ENCODE assay signal across 14 cellular contexts in genomic region chr7:2507917-2508306, GRCh38. TPM values are rescaled to one million over a fixed set of nuclear protein-coding genes. Genes with fewer than 3 reads are reported as not detected.
DNase-seq lines count a peak whose midpoint lies in the region; ATAC-seq and TF ChIP-seq lines count a peak whose summit lies in the region.
"Had no signal": no experiment of that assay in that cellular context is flagged by ENCODE, and none has a peak within 500 bp of the region (broad histone marks: within the 10 kb centered on the region; RNA-seq: fewer than 3 reads in every experiment).

No MANE protein-coding gene starts in this region.

- intact Hi-C loops in heart left ventricle (cut with DNase I) (no loop called here), right cardiac atrium (cut with DNase I) (no loop called here)
- intact Hi-C loops in activated CD8-positive, alpha-beta T cell treated with anti-CD3 and anti-CD28 coated beads for 36 hours (cut with micrococcal nuclease) = no loop called here

- no peak for TF ChIP-seq CTCF in heart left ventricle (IDR thresholded peaks at IDR 0.05)
- TF ChIP-seq CTCF in activated CD8-positive, alpha-beta T cell treated with anti-CD3 and anti-CD28 coated beads for 36 hours (IDR thresholded peaks at IDR 0.05) = no peak
- no peak for TF ChIP-seq CTCF in glutamatergic neuron (IDR thresholded peaks at IDR 0.05; ENCODE audit: partially characterized antibody, unreplicated experiment)

- H3K4me3 Mint-ChIP-seq in activated CD8-positive, alpha-beta T cell treated with anti-CD3 and anti-CD28 coated beads for 36 hours = peak overlapping the region; percentile 68
- H3K4me3 Mint-ChIP-seq in memory B cell (peak overlapping the region; percentile 77), glutamatergic neuron (ENCODE audit: unreplicated experiment) (no peak overlapping the region)
- H3K4me3 Mint-ChIP-seq: neural crest cell had no signal

- H3K4me3 ChIP-seq in heart left ventricle = peak overlapping the region in 3 of 12 donors; percentile 2 to 25 (median 4)
- no peak overlapping the region for H3K4me3 ChIP-seq in right cardiac atrium (ENCODE audit: low read length)
- no peak overlapping the region for H3K4me3 ChIP-seq in thymus (ENCODE audit: low read length)
- H3K4me3 ChIP-seq: sigmoid colon had no signal

- TF ChIP-seq POLR2A in heart left ventricle (IDR thresholded peaks at IDR 0.05) = no peak

- no peaks in the 10 kb centered on the region for H3K27me3 ChIP-seq in heart left ventricle
- H3K27me3 ChIP-seq in right cardiac atrium (ENCODE audit: control insufficient read depth, insufficient read depth) = no peaks in the 10 kb centered on the region
- no peaks in the 10 kb centered on the region for H3K27me3 ChIP-seq in thymus (ENCODE audit: control insufficient read depth, insufficient read depth)
- H3K27me3 ChIP-seq: sigmoid colon had no signal

- H3K27me3 Mint-ChIP-seq in activated CD8-positive, alpha-beta T cell treated with anti-CD3 and anti-CD28 coated beads for 36 hours = no peaks in the 10 kb centered on the region
- H3K27me3 Mint-ChIP-seq in memory B cell (no peaks in the 10 kb centered on the region), glutamatergic neuron (ENCODE audit: unreplicated experiment) (peaks cover 3% of the 10 kb centered on the region)

- no peaks in the 10 kb centered on the region for H3K36me3 Mint-ChIP-seq in activated CD8-positive, alpha-beta T cell treated with anti-CD3 and anti-CD28 coated beads for 36 hours (ENCODE audit: low read depth)
- H3K36me3 Mint-ChIP-seq in memory B cell (no peaks in the 10 kb centered on the region), glutamatergic neuron (ENCODE audit: unreplicated experiment) (no peaks in the 10 kb centered on the region)

- 60 to 74% (median 67%) methylated on average over 6 of the region's 6 CpGs for WGBS in heart left ventricle, 4 donors
- WGBS in right cardiac atrium = 69% methylated on average over 6 of the region's 6 CpGs
- 80% methylated on average over 6 of the region's 6 CpGs for WGBS in thymus

- H3K4me1 ChIP-seq in heart left ventricle (peaks cover 8 to 66% (median 50%) of the 10 kb centered on the region in 12 donors), right cardiac atrium (ENCODE audit: control insufficient read depth, insufficient read depth, low read length) (no peaks in the 10 kb centered on the region), thymus (ENCODE audit: control insufficient read depth, insufficient read depth, low read length) (peaks cover 52% of the 10 kb centered on the region)

- CTCF ChIA-PET in activated CD8-positive, alpha-beta T cell treated with anti-CD3 and anti-CD28 coated beads for 36 hours (lab: Charles Lee) = interaction anchor here (0.6 to 1.7 kb wide), 3 partner anchors 10 to 202 kb away, joined by 3 to 8 read pairs (median 4); no protein-coding TSS in a partner anchor

- ATAC-seq in heart left ventricle (no peak), right cardiac atrium (no peak), memory B cell (ENCODE audit: low read depth) (no peak)
- no peak for ATAC-seq in activated CD8-positive, alpha-beta T cell treated with anti-CD3 and anti-CD28 coated beads for 36 hours
- ATAC-seq: left colon had no signal

- H3K36me3 ChIP-seq in heart left ventricle (no peaks in the 10 kb centered on the region), thymus (ENCODE audit: control insufficient read depth, insufficient read depth) (no peaks in the 10 kb centered on the region)
- H3K36me3 ChIP-seq: sigmoid colon had no signal

- H3K27ac ChIP-seq in heart left ventricle (peak overlapping the region in 8 of 12 donors; percentile 19 to 81 (median 40)), right cardiac atrium (ENCODE audit: low read length) (no peak overlapping the region), thymus (ENCODE audit: low read depth) (peak overlapping the region; percentile 32)

- peak overlapping the region; percentile 84 for H3K27ac Mint-ChIP-seq in activated CD8-positive, alpha-beta T cell treated with anti-CD3 and anti-CD28 coated beads for 36 hours
- peak overlapping the region; percentile 99 for H3K27ac Mint-ChIP-seq in memory B cell
- H3K27ac Mint-ChIP-seq in glutamatergic neuron (ENCODE audit: unreplicated experiment) = no peak overlapping the region

- POLR2A ChIA-PET in activated CD8-positive, alpha-beta T cell treated with anti-CD3 and anti-CD28 coated beads for 36 hours (lab: Charles Lee) = interaction anchor here (0.8 to 6.2 kb wide), 4 partner anchors 9 to 19 kb away, joined by 3 to 60 read pairs (median 14); partner anchors contain the start of gene LFNG

- DNase-seq in heart left ventricle (no peak), right cardiac atrium (no peak), memory B cell (ENCODE audit: low spot score in 2 of 2) (no peak), glutamatergic neuron (no peak), HPDE6-E6E7 (ENCODE audit: extremely low spot score) (no peak), NCI-H510A (lab: John Stamatoyannopoulos, UW) (no peak)
- DNase-seq in activated CD8-positive, alpha-beta T cell treated with anti-CD3 and anti-CD28 coated beads for 36 hours = no peak
- DNase-seq: GOT3, NCI-H146 had no signal

- peaks cover 56% of the 10 kb centered on the region for H3K4me1 Mint-ChIP-seq in activated CD8-positive, alpha-beta T cell treated with anti-CD3 and anti-CD28 coated beads for 36 hours (ENCODE audit: low read depth)
- H3K4me1 Mint-ChIP-seq in memory B cell (peaks cover 37% of the 10 kb centered on the region), glutamatergic neuron (ENCODE audit: low read depth, unreplicated experiment) (peaks cover 5% of the 10 kb centered on the region)

- H3K9me3 ChIP-seq in heart left ventricle (no peaks in the 10 kb centered on the region), right cardiac atrium (ENCODE audit: control insufficient read depth, low read length) (no peaks in the 10 kb centered on the region), thymus (ENCODE audit: control insufficient read depth) (no peaks in the 10 kb centered on the region)
- H3K9me3 ChIP-seq: sigmoid colon had no signal

- no peaks in the 10 kb centered on the region for H3K9me3 Mint-ChIP-seq in activated CD8-positive, alpha-beta T cell treated with anti-CD3 and anti-CD28 coated beads for 36 hours
- H3K9me3 Mint-ChIP-seq in memory B cell (no peaks in the 10 kb centered on the region), glutamatergic neuron (ENCODE audit: unreplicated experiment) (peaks cover 2% of the 10 kb centered on the region)
- H3K9me3 Mint-ChIP-seq: neural crest cell had no signal

RNA-seq across cellular contexts. Expression of gene LFNG, which starts 11.7 kb away (rescaled TPM):
- total RNA-seq in heart left ventricle = 10 to 100 TPM in 3 of 9 donors, 1 to 10 TPM in 6; 3.1 to 22.8 (median 7.7) TPM
- 1 to 10 TPM; 5.4 to 5.7 TPM for polyA plus RNA-seq in heart left ventricle
- 1 to 10 TPM; 3.6 to 6.6 (median 4.8) TPM for total RNA-seq in right cardiac atrium
- polyA plus RNA-seq in right cardiac atrium = 6.0 TPM
- 10 to 100 TPM; 50.6 TPM for total RNA-seq in activated CD8-positive, alpha-beta T cell treated with anti-CD3 and anti-CD28 coated beads for 36 hours
- 13.6 TPM for polyA plus RNA-seq in thymus
- 75.5 TPM for total RNA-seq in glutamatergic neuron (ENCODE audit: unreplicated experiment)

RNA-seq across cellular contexts. Expression of gene GRIFIN, which starts 31.7 kb away (rescaled TPM):
- total RNA-seq in heart left ventricle (not detected), right cardiac atrium (not detected), glutamatergic neuron (ENCODE audit: unreplicated experiment) (not detected)
- polyA plus RNA-seq in heart left ventricle (not detected), right cardiac atrium (not detected), thymus (not detected)
- not detected for total RNA-seq in activated CD8-positive, alpha-beta T cell treated with anti-CD3 and anti-CD28 coated beads for 36 hours
- total RNA-seq: esophagus mucosa, left colon, neural crest cell, sigmoid colon had no signal
- polyA plus RNA-seq: sigmoid colon had no signal

RNA-seq across cellular contexts. Expression of gene BRAT1, which starts 47.4 kb away (rescaled TPM):
- 10 to 100 TPM; 10.9 to 27.8 (median 14.9) TPM for total RNA-seq in heart left ventricle
- polyA plus RNA-seq in heart left ventricle = 10 to 100 TPM; 13.8 to 17.8 TPM
- 10 to 100 TPM; 15.4 to 19.0 (median 16.1) TPM for total RNA-seq in right cardiac atrium
- 16.9 TPM for polyA plus RNA-seq in right cardiac atrium
- 10 to 100 TPM; 30.9 to 32.6 TPM for total RNA-seq in activated CD8-positive, alpha-beta T cell treated with anti-CD3 and anti-CD28 coated beads for 36 hours
- polyA plus RNA-seq in thymus = 40.8 TPM
- total RNA-seq in glutamatergic neuron (ENCODE audit: unreplicated experiment) = 30.5 TPM

RNA-seq across cellular contexts. Expression of gene IQCE, which starts 50.9 kb away (rescaled TPM):
- 10 to 100 TPM in 5 of 9 donors, 1 to 10 TPM in 4; 8.0 to 14.1 (median 10.3) TPM for total RNA-seq in heart left ventricle
- 10 to 100 TPM in 1 of 2 donors, 1 to 10 TPM in 1; 5.0 to 10.8 TPM for polyA plus RNA-seq in heart left ventricle
- 10 to 100 TPM; 10.6 to 16.0 (median 15.2) TPM for total RNA-seq in right cardiac atrium
- polyA plus RNA-seq in right cardiac atrium = 7.9 TPM
- total RNA-seq in activated CD8-positive, alpha-beta T cell treated with anti-CD3 and anti-CD28 coated beads for 36 hours = 1 to 10 TPM; 4.0 to 4.3 TPM
- 3.8 TPM for polyA plus RNA-seq in thymus
- 12.0 TPM for total RNA-seq in glutamatergic neuron (ENCODE audit: unreplicated experiment)
